1 cellular context compared by ENCODE assay signal in the genomic region with DNA sequence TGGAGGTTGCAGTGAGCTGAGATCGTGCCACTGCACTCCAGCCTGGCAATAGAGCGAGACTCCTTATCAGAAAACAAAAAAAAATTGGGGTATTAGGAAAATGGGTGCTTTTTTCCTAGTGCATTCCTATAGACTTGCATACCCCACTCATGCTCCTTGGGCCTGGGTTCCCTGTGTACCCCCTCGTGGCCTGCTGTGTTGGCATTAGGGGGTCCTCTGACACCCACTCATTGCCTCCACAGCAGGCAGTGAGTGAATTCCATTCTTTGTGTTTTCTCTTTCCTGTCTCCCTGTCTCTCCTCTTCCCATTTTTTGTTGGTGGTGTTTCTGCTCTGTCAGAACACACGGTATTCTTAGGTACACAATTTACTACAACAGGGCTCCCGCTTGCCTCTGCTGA.
TF ChIP-seq lines count a peak whose summit lies in the region.

No MANE protein-coding gene starts in this region.

TF ChIP-seq in IMR-90, 13 proteins besides CTCF, POLR2A, EP300 and RAD21 (continued from another document):
- TF ChIP-seq, protein P1, sequence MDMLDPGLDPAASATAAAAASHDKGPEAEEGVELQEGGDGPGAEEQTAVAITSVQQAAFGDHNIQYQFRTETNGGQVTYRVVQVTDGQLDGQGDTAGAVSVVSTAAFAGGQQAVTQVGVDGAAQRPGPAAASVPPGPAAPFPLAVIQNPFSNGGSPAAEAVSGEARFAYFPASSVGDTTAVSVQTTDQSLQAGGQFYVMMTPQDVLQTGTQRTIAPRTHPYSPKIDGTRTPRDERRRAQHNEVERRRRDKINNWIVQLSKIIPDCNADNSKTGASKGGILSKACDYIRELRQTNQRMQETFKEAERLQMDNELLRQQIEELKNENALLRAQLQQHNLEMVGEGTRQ (IDR thresholded peaks at IDR 0.05; ENCODE audit: low read depth, low read length) = no peak
- TF ChIP-seq FOS (IDR thresholded peaks at IDR 0.05; ENCODE audit: low read depth, low read length) = no peak
- TF ChIP-seq BHLHE40 (IDR thresholded peaks at IDR 0.05; ENCODE audit: low read depth, low read length) = no peak
- TF ChIP-seq CHD1 (IDR thresholded peaks at IDR 0.05; ENCODE audit: low read depth, low read length) = no peak
- TF ChIP-seq, protein P2, sequence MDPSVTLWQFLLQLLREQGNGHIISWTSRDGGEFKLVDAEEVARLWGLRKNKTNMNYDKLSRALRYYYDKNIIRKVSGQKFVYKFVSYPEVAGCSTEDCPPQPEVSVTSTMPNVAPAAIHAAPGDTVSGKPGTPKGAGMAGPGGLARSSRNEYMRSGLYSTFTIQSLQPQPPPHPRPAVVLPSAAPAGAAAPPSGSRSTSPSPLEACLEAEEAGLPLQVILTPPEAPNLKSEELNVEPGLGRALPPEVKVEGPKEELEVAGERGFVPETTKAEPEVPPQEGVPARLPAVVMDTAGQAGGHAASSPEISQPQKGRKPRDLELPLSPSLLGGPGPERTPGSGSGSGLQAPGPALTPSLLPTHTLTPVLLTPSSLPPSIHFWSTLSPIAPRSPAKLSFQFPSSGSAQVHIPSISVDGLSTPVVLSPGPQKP (IDR thresholded peaks at IDR 0.05; ENCODE audit: borderline replicate concordance, low read depth, low read length) = no peak
- no peak for TF ChIP-seq RFX5 (IDR thresholded peaks at IDR 0.05; ENCODE audit: low read depth, low read length)
- TF ChIP-seq CEBPB (IDR thresholded peaks at IDR 0.05; ENCODE audit: low read depth, low read length) = no peak
- TF ChIP-seq RCOR1 (IDR thresholded peaks at IDR 0.05; ENCODE audit: insufficient replicate concordance, low read length) = no peak
- no peak for TF ChIP-seq MAFK (IDR thresholded peaks at IDR 0.05; ENCODE audit: low read depth, low read length)
- no peak for TF ChIP-seq MAZ (IDR thresholded peaks at IDR 0.05; ENCODE audit: borderline replicate concordance, low read depth, low read length)
